Comparison of ENCODE assay signal across 30 cellular contexts in genomic region chr12:54426690-54427089, GRCh38. TPM values are rescaled to one million over a fixed set of nuclear protein-coding genes. Genes with fewer than 3 reads are reported as not detected.
DNase-seq lines count a peak whose midpoint lies in the region; ATAC-seq and TF ChIP-seq lines count a peak whose summit lies in the region.
"Had no signal": no experiment of that assay in that cellular context is flagged by ENCODE, and none has a peak within 500 bp of the region (broad histone marks: within the 10 kb centered on the region; RNA-seq: fewer than 3 reads in every experiment).

No MANE protein-coding gene starts in this region.

- H3K27me3 Mint-ChIP-seq in MCF 10A (ENCODE audit: insufficient read depth, unreplicated experiment): no peaks in the 10 kb centered on the region
- H3K27me3 Mint-ChIP-seq: activated naive CD8-positive, alpha-beta T cell; stimulated activated naive CD8-positive, alpha-beta T cell treated with anti-CD3 and anti-CD28 coated beads, Interleukin-15, Interleukin-2, amounts not matched to agents 100 ng/mL and 50 ng/mL, for 24 hours had no signal

- TF ChIP-seq POLR2A in breast epithelium (IDR thresholded peaks at IDR 0.05): no peak
- TF ChIP-seq POLR2A in gastroesophageal sphincter (IDR thresholded peaks at IDR 0.05): no peak
- TF ChIP-seq POLR2A in sigmoid colon (IDR thresholded peaks at IDR 0.05): no peak

- TF ChIP-seq EP300 in gastroesophageal sphincter (IDR thresholded peaks at IDR 0.05): no peak
- no peak for TF ChIP-seq EP300 in sigmoid colon (IDR thresholded peaks at IDR 0.05)

- H3K9me3 Mint-ChIP-seq in MCF 10A (ENCODE audit: unreplicated experiment): no peaks in the 10 kb centered on the region
- H3K9me3 Mint-ChIP-seq: activated CD8-positive, alpha-beta T cell treated with anti-CD3 and anti-CD28 coated beads for 36 hours; CD8-positive, alpha-beta memory T cell; dendritic cell treated with granulocyte-macrophage colony-stimulating factor and Interleukin-4, amounts not matched to agents 40 ng/mL and 50 ng/mL, for 4 days; stimulated activated naive CD8-positive, alpha-beta T cell treated with anti-CD3 and anti-CD28 coated beads, Interleukin-15, Interleukin-2, amounts not matched to agents 100 ng/mL and 50 ng/mL, for 24 hours; type B pancreatic cell had no signal

- H3K4me3 ChIP-seq in breast epithelium (no peak overlapping the region), gastroesophageal sphincter (no peak overlapping the region), sigmoid colon (no peak overlapping the region), aorta (ENCODE audit: low read length in 2 of 2) (no peak overlapping the region), A673 (ENCODE audit: low read depth, low read length, poor library complexity, severe bottlenecking) (no peak overlapping the region)
- H3K4me3 ChIP-seq: prostate gland, SK-N-MC had no signal

- H3K4me1 Mint-ChIP-seq in MCF 10A (ENCODE audit: insufficient read depth, unreplicated experiment): peaks cover 68% of the 10 kb centered on the region

- CTCF ChIA-PET in MCF 10A (lab: Yijun Ruan, JAX) (interaction anchor here (0.6 to 33.3 kb wide), 3 partner anchors 12 to 175 kb away, joined by 3 to 982 read pairs (median 35); no protein-coding TSS in a partner anchor), A673 (lab: Charles Lee) (interaction anchor here (1.1 kb wide), 1 partner anchor 13 kb away, joined by 5 read pairs; no protein-coding TSS in a partner anchor)

- 88% methylated on average over 3 of the region's 3 CpGs; no CpG with 5 or more reads in 1 of the 2 donors for WGBS in gastroesophageal sphincter (ENCODE audit: low coverage in 1 of 2), 2 donors
- 88 to 90% methylated on average over 3 of the region's 3 CpGs for WGBS in sigmoid colon, 2 donors
- 92 to 95% methylated on average over 3 of the region's 3 CpGs for WGBS in aorta, 2 donors

- H3K36me3 ChIP-seq in breast epithelium (no peaks in the 10 kb centered on the region), gastroesophageal sphincter (no peaks in the 10 kb centered on the region), sigmoid colon (no peaks in the 10 kb centered on the region), aorta (ENCODE audit: control insufficient read depth in 1 of 2, insufficient read depth in 2 of 2, low read length in 1 of 2) (no peaks in the 10 kb centered on the region), A673 (ENCODE audit: insufficient read depth, low read length, poor library complexity, severe bottlenecking) (no peaks in the 10 kb centered on the region)
- H3K36me3 ChIP-seq: prostate gland had no signal

- POLR2A ChIA-PET in MCF 10A (lab: Yijun Ruan, JAX) (interaction anchor here (1.0 to 7.9 kb wide), 2 partner anchors 11 to 53 kb away, joined by 3 to 108 read pairs; partner anchors contain the start of gene ITGA5), A673 (lab: Charles Lee; ENCODE audit: low non-redundant PET) (no interaction called here)

- no TSS peak for BruUV-seq in MCF 10A (replicated peaks; lab: Mats Ljungman, UMichigan)
- no TSS peak for BruUV-seq in A673 (replicated peaks; lab: Mats Ljungman, UMichigan)

- intact Hi-C loops in breast epithelium (cut with DNase I; ENCODE audit: low total_unique reads) (no loop called here), MCF 10A (cut with micrococcal nuclease) (no loop called here), sigmoid colon (cut with DNase I) (no loop called here), aorta (cut with DNase I) (no loop called here), A673 (cut with micrococcal nuclease; ENCODE audit: unreplicated experiment) (no loop called here)

- H3K4me1 ChIP-seq in breast epithelium (peaks cover 1 to 2% of the 10 kb centered on the region in 2 donors), gastroesophageal sphincter (peaks cover 9 to 99% (median 39%) of the 10 kb centered on the region in 3 donors), sigmoid colon (peaks cover 0 to 100% (median 88%) of the 10 kb centered on the region in 4 donors), aorta (ENCODE audit: control insufficient read depth in 1 of 2, insufficient read depth in 2 of 2, low read length in 2 of 2) (peaks cover 5 to 21% of the 10 kb centered on the region in 2 donors), A673 (ENCODE audit: insufficient read depth, low read length, poor library complexity, severe bottlenecking) (peaks cover 24% of the 10 kb centered on the region)
- H3K4me1 ChIP-seq: prostate gland had no signal

- H3K27me3 ChIP-seq in breast epithelium: no peaks in the 10 kb centered on the region
- no peaks in the 10 kb centered on the region for H3K27me3 ChIP-seq in gastroesophageal sphincter
- H3K27me3 ChIP-seq in sigmoid colon: no peaks in the 10 kb centered on the region
- H3K27me3 ChIP-seq in aorta (ENCODE audit: control insufficient read depth in 1 of 2, insufficient read depth in 2 of 2, low read length in 1 of 2): no peaks in the 10 kb centered on the region
- no peaks in the 10 kb centered on the region for H3K27me3 ChIP-seq in A673 (replicated peaks; ENCODE audit: insufficient read depth, low read depth, low read length, poor library complexity)

- DNase-seq in breast epithelium (ENCODE audit: low spot score in 2 of 2): no peak
- no peak for DNase-seq in MCF 10A (ENCODE audit: unreplicated experiment)
- DNase-seq in sigmoid colon: no peak
- DNase-seq in aorta: no peak
- DNase-seq in NCI-H1417 (lab: John Stamatoyannopoulos, UW): no peak
- no peak for DNase-seq in HCEC 1CT
- DNase-seq in A673 (ENCODE audit: low spot score): no peak
- DNase-seq: 8988T; activated CD4-positive, CD25-positive, alpha-beta regulatory T cell treated with anti-CD3 and anti-CD28 coated beads, Interleukin-2, amount 50 U/mL, for 72 hours; activated CD8-positive, alpha-beta T cell treated with anti-CD3 and anti-CD28 coated beads for 36 hours; CD8-positive, alpha-beta memory T cell; central memory CD4-positive, alpha-beta T cell; GOT3; Karpas-422; NCI-H1694 treated with DMSO at 0.1 percent for 48 hours; RPMI8226; T-helper 17 cell had no signal

- no peak for ATAC-seq in gastroesophageal sphincter
- no peak for ATAC-seq in aorta (ENCODE audit: low FRiP score)
- ATAC-seq: activated CD8-positive, alpha-beta T cell treated with anti-CD3 and anti-CD28 coated beads for 36 hours; T-helper 17 cell had no signal

- peak overlapping the region; percentile 2 to 68 for H3K27ac ChIP-seq in breast epithelium
- peak overlapping the region in 3 of 4 donors; percentile 70 to 97 (median 81) for H3K27ac ChIP-seq in gastroesophageal sphincter
- H3K27ac ChIP-seq in sigmoid colon: peak overlapping the region; percentile 62 to 100 (median 100)
- peak overlapping the region; percentile 19 to 44 for H3K27ac ChIP-seq in aorta (ENCODE audit: low read depth in 1 of 2, low read length in 2 of 2)
- no peak overlapping the region for H3K27ac ChIP-seq in A673 (ENCODE audit: low read depth, low read length, poor library complexity, severe bottlenecking)
- H3K27ac ChIP-seq: HL-60, SK-N-MC had no signal

- TF ChIP-seq CTCF in breast epithelium (IDR thresholded peaks at IDR 0.05): no peak
- no peak for TF ChIP-seq CTCF in MCF 10A (IDR thresholded peaks at IDR 0.05; ENCODE audit: unreplicated experiment)
- TF ChIP-seq CTCF in gastroesophageal sphincter (IDR thresholded peaks at IDR 0.05): no peak
- TF ChIP-seq CTCF in sigmoid colon (IDR thresholded peaks at IDR 0.05): no peak
- TF ChIP-seq CTCF in A673 (conservative IDR thresholded peaks at IDR 0.05; ENCODE audit: low read depth, low read length): no peak

- H3K36me3 Mint-ChIP-seq in MCF 10A (ENCODE audit: insufficient read depth, unreplicated experiment): no peaks in the 10 kb centered on the region
- H3K36me3 Mint-ChIP-seq: activated naive CD8-positive, alpha-beta T cell; CD8-positive, alpha-beta memory T cell; type B pancreatic cell had no signal

- no peak overlapping the region for H3K27ac Mint-ChIP-seq in MCF 10A (ENCODE audit: low read depth, unreplicated experiment)
- H3K27ac Mint-ChIP-seq: activated CD8-positive, alpha-beta T cell treated with anti-CD3 and anti-CD28 coated beads for 36 hours; activated naive CD8-positive, alpha-beta T cell; dendritic cell treated with granulocyte-macrophage colony-stimulating factor and Interleukin-4, amounts not matched to agents 40 ng/mL and 50 ng/mL, for 4 days; stimulated activated naive CD8-positive, alpha-beta T cell treated with anti-CD3 and anti-CD28 coated beads, Interleukin-15, Interleukin-2, amounts not matched to agents 100 ng/mL and 50 ng/mL, for 24 hours; type B pancreatic cell had no signal

- H3K9me3 ChIP-seq in breast epithelium: no peaks in the 10 kb centered on the region
- H3K9me3 ChIP-seq in gastroesophageal sphincter: no peaks in the 10 kb centered on the region
- no peaks in the 10 kb centered on the region for H3K9me3 ChIP-seq in sigmoid colon
- no peaks in the 10 kb centered on the region for H3K9me3 ChIP-seq in aorta (ENCODE audit: control insufficient read depth, low read length)
- no peaks in the 10 kb centered on the region for H3K9me3 ChIP-seq in A673 (ENCODE audit: low read depth, low read length, poor library complexity, severe bottlenecking)
- H3K9me3 ChIP-seq: prostate gland had no signal

- H3K4me3 Mint-ChIP-seq in MCF 10A (ENCODE audit: unreplicated experiment): no peak overlapping the region
- H3K4me3 Mint-ChIP-seq: activated CD8-positive, alpha-beta T cell treated with anti-CD3 and anti-CD28 coated beads for 36 hours; activated naive CD8-positive, alpha-beta T cell; dendritic cell treated with granulocyte-macrophage colony-stimulating factor and Interleukin-4, amounts not matched to agents 40 ng/mL and 50 ng/mL, for 4 days; stimulated activated naive CD8-positive, alpha-beta T cell treated with anti-CD3 and anti-CD28 coated beads, Interleukin-15, Interleukin-2, amounts not matched to agents 100 ng/mL and 50 ng/mL, for 24 hours; type B pancreatic cell had no signal

RNA-seq across cellular contexts. Expression of gene ITGA5, which starts 7.6 kb away (rescaled TPM):
- 100 to 1,000 TPM in 1 of 3 donors, 10 to 100 TPM in 2; 30.4 to 135 (median 81.9) TPM for total RNA-seq in breast epithelium
- total RNA-seq in MCF 10A (2022): 110 and 184 TPM in 2 replicates
- total RNA-seq in gastroesophageal sphincter: 100 to 1,000 TPM; 141 to 908 (median 220) TPM
- total RNA-seq in sigmoid colon: 100 to 1,000 TPM; 200 to 765 (median 459) TPM
- 10 to 100 TPM in 1 of 3 donors, 1 to 10 TPM in 2; 7.4 to 92.7 (median 7.8) TPM for polyA plus RNA-seq in sigmoid colon
- total RNA-seq in aorta: 1,000 to 10,000 TPM in 1 of 2 donors, 100 to 1,000 TPM in 1; 241 to 1,416 TPM
- 100 to 1,000 TPM in 1 of 2 donors, 10 to 100 TPM in 1; 26.5 to 464 TPM for polyA plus RNA-seq in aorta
- total RNA-seq in A673 (2021): 96.8 and 108 TPM in 2 replicates

RNA-seq across cellular contexts. Expression of gene ZNF385A, which starts 42.2 kb away (rescaled TPM):
- total RNA-seq in breast epithelium (10 to 100 TPM in 2 of 3 donors, 1 to 10 TPM in 1; 8.9 to 18.4 (median 10.5) TPM), MCF 10A (2022) (8.3 and 9.0 TPM in 2 replicates), gastroesophageal sphincter (10 to 100 TPM in 3 of 4 donors, 1 to 10 TPM in 1; 7.5 to 28.0 (median 19.5) TPM), sigmoid colon (10 to 100 TPM in 2 of 4 donors, 1 to 10 TPM in 2; 5.6 to 18.6 (median 10.6) TPM), aorta (10 to 100 TPM; 22.2 to 27.6 TPM), A673 (2021) (17.5 and 26.8 TPM in 2 replicates)
- polyA plus RNA-seq in sigmoid colon (10 to 100 TPM in 1 of 3 donors, 1 to 10 TPM in 2; 4.4 to 19.2 (median 7.0) TPM), aorta (10 to 100 TPM in 1 of 2 donors, 1 to 10 TPM in 1; 4.1 to 11.5 TPM)
- polyA plus RNA-seq: CD8-positive, alpha-beta memory T cell had no signal

RNA-seq across cellular contexts. Expression of gene GTSF1, which starts 46.7 kb away (rescaled TPM):
- total RNA-seq in breast epithelium (1 to 10 TPM in 1 of 3 donors, under 1 TPM in 1, not detected in 1; 0.96 to 1.3 TPM), MCF 10A (2022) (not detected in 2 replicates), gastroesophageal sphincter (1 to 10 TPM in 1 of 4 donors, not detected in 3; 1.0 TPM), sigmoid colon (not detected), aorta (not detected), A673 (2021) (not detected in 2 replicates)
- polyA plus RNA-seq in sigmoid colon (1 to 10 TPM in 2 of 3 donors, not detected in 1; 1.4 to 3.6 TPM), aorta (1 to 10 TPM in 1 of 2 donors, not detected in 1; 1.5 TPM)
- total RNA-seq: glomerular endothelial cell, lung microvascular endothelial cell, NCI-H460, skeletal muscle tissue had no signal
- polyA plus RNA-seq: keratinocyte had no signal
